ENCODE assay signal across 12 cellular contexts in genomic region chr15:99474041-99474906, GRCh38.
DNase-seq lines count a peak whose midpoint lies in the region; ATAC-seq and TF ChIP-seq lines count a peak whose summit lies in the region.
"Had no signal": no experiment of that assay in that cellular context is flagged by ENCODE, and none has a peak within 500 bp of the region (broad histone marks: within the 10 kb centered on the region; RNA-seq: fewer than 3 reads in every experiment).

No MANE protein-coding gene starts in this region.

- H3K27me3 ChIP-seq in Karpas-422 (ENCODE audit: low read length): no peaks in the 10 kb centered on the region
- no peaks in the 10 kb centered on the region for H3K27me3 ChIP-seq in spleen (replicated peaks in 1 of 7)
- no peaks in the 10 kb centered on the region for H3K27me3 ChIP-seq in CD8-positive, alpha-beta memory T cell (ENCODE audit: insufficient read depth, low read length, poor library complexity, severe bottlenecking)

- no peaks in the 10 kb centered on the region for H4K20me1 ChIP-seq in Karpas-422 (ENCODE audit: insufficient read depth, low read depth, low read length)

- peak; percentile 66 for ATAC-seq in left lobe of liver
- no peak for ATAC-seq in HG03175 (IDR thresholded peaks at IDR 0.05; ENCODE audit: unreplicated experiment)
- no peak for ATAC-seq in HG02884 (IDR thresholded peaks at IDR 0.05; ENCODE audit: unreplicated experiment)
- ATAC-seq: naive thymus-derived CD8-positive, alpha-beta T cell had no signal

- intact Hi-C loops in spleen (cut with DNase I; ENCODE audit: low total_unique reads): no loop called here

- H3K9ac ChIP-seq in Karpas-422 (ENCODE audit: low read length): peak overlapping the region; percentile 38

- H3K4me1 ChIP-seq in Karpas-422 (ENCODE audit: low read length) (peaks cover 54% of the 10 kb centered on the region), spleen (peaks cover 37 to 74% (median 51%) of the 10 kb centered on the region in 6 donors)
- peaks cover 15% of the 10 kb centered on the region for H3K4me1 ChIP-seq in CD8-positive, alpha-beta memory T cell (ENCODE audit: insufficient read depth, low read length)

- peaks cover 3 to 19% of the 10 kb centered on the region in 2 donors for H3K27me3 Mint-ChIP-seq in CD8-positive, alpha-beta memory T cell
- H3K27me3 Mint-ChIP-seq: naive thymus-derived CD8-positive, alpha-beta T cell had no signal

- TF ChIP-seq CTCF in spleen (IDR thresholded peaks at IDR 0.05 in 8 of 11, conservative IDR thresholded peaks at IDR 0.05 in 3 of 11): no peak

- no peaks in the 10 kb centered on the region for H3K9me3 Mint-ChIP-seq in CD8-positive, alpha-beta memory T cell
- H3K9me3 Mint-ChIP-seq: naive thymus-derived CD8-positive, alpha-beta T cell had no signal

- 66 to 72% (median 70%) methylated on average over 18 to 20 of the region's 20 CpGs for WGBS in spleen, 5 donors

- H3K9me3 ChIP-seq in Karpas-422 (ENCODE audit: low read length) (no peaks in the 10 kb centered on the region), spleen (no peaks in the 10 kb centered on the region)
- H3K9me3 ChIP-seq in CD8-positive, alpha-beta memory T cell (ENCODE audit: low read length): no peaks in the 10 kb centered on the region

- DNase-seq in Karpas-422: no peak
- peak; percentile 86 for DNase-seq in cerebellum (ENCODE audit: low spot score)
- no peak for DNase-seq in left lobe of liver (ENCODE audit: low spot score)
- DNase-seq in spleen: no peak
- DNase-seq in CD8-positive, alpha-beta memory T cell: no peak
- no peak for DNase-seq in KBM-7
- DNase-seq: activated gamma-delta T cell; naive thymus-derived CD8-positive, alpha-beta T cell; NCI-H1417 treated with DMSO at 0.1 percent for 48 hours; stimulated activated naive CD4-positive, alpha-beta T cell treated with Interleukin-2 at 50 U/mL for 16 hours had no signal

- H2AFZ ChIP-seq in Karpas-422 (ENCODE audit: low read length): no peak overlapping the region

- no peaks in the 10 kb centered on the region for H3K36me3 Mint-ChIP-seq in CD8-positive, alpha-beta memory T cell
- H3K36me3 Mint-ChIP-seq: naive thymus-derived CD8-positive, alpha-beta T cell had no signal

- POLR2A ChIA-PET in CD8-positive, alpha-beta memory T cell (lab: Charles Lee): no interaction called here

- no peak overlapping the region for H3K4me3 Mint-ChIP-seq in CD8-positive, alpha-beta memory T cell

- no peak for TF ChIP-seq POLR2A in spleen (IDR thresholded peaks at IDR 0.05)

- H3K4me3 ChIP-seq in Karpas-422 (ENCODE audit: low read length) (peak overlapping the region; percentile 42), spleen (no peak overlapping the region)
- H3K4me3 ChIP-seq in CD8-positive, alpha-beta memory T cell (ENCODE audit: low read length): no peak overlapping the region

- H3K79me2 ChIP-seq in Karpas-422 (ENCODE audit: low read length): no peaks in the 10 kb centered on the region

- no peaks in the 10 kb centered on the region for H3K9me2 ChIP-seq in Karpas-422 (replicated peaks; ENCODE audit: insufficient read depth, low read length)

- H3K4me2 ChIP-seq in Karpas-422 (ENCODE audit: low read depth, low read length, poor library complexity, severe bottlenecking): peak overlapping the region; percentile 66

- H3K27ac Mint-ChIP-seq in CD8-positive, alpha-beta memory T cell: no peak overlapping the region

- in situ Hi-C loops in KBM-7 (cut with MboI; ENCODE audit: low pct_unique_long_range_greater_than_20kb, low sequenced_read_pairs): no loop called here

- H3K27ac ChIP-seq in Karpas-422 (ENCODE audit: low read length) (no peak overlapping the region), spleen (peak overlapping the region in 5 of 8 donors; percentile 3 to 61 (median 43))
- no peak overlapping the region for H3K27ac ChIP-seq in CD8-positive, alpha-beta memory T cell (ENCODE audit: low read depth, low read length)

- peaks cover 0 to 4% (median 2%) of the 10 kb centered on the region in 3 donors for H3K4me1 Mint-ChIP-seq in CD8-positive, alpha-beta memory T cell

- no peaks in the 10 kb centered on the region for H3K36me3 ChIP-seq in Karpas-422 (ENCODE audit: insufficient read depth, low read length)
- no peaks in the 10 kb centered on the region for H3K36me3 ChIP-seq in spleen
- H3K36me3 ChIP-seq in CD8-positive, alpha-beta memory T cell (ENCODE audit: insufficient read depth, low read length): no peaks in the 10 kb centered on the region

- CTCF ChIA-PET in CD8-positive, alpha-beta memory T cell (lab: Charles Lee): no interaction called here

Comparison
In these comparisons a context has a peak if more than half of its experiments do, and no peak if none do; other contexts are left out.
1. H3K27ac ChIP-seq: peak in spleen (5 of 8); none in Karpas-422 (single experiment) and CD8-positive, alpha-beta memory T cell (single experiment).